Comparison of ENCODE assay signal across 38 cellular contexts in genomic region chr4:174378951-174379350, GRCh38.
"Had no signal": no experiment of that assay in that cellular context is flagged by ENCODE, and none has a peak within 500 bp of the region (broad histone marks: within the 10 kb centered on the region; RNA-seq: fewer than 3 reads in every experiment).

No MANE protein-coding gene starts in this region.

- H3K4me1 ChIP-seq: adrenal gland, ascending aorta, body of pancreas, breast epithelium had no signal

- H3K27me3 ChIP-seq: adrenal gland, ascending aorta, body of pancreas, brain microvascular endothelial cell, breast epithelium, cardiac muscle cell had no signal

- H3K27ac ChIP-seq: adrenal gland, ascending aorta, body of pancreas, brain microvascular endothelial cell, breast epithelium, cardiac muscle cell had no signal

- H3K9me3 ChIP-seq: adrenal gland, ascending aorta, body of pancreas, breast epithelium had no signal

- H3K27me3 Mint-ChIP-seq: activated naive CD4-positive, alpha-beta T cell treated with anti-CD3 and anti-CD28 coated beads, Interleukin-2, amount 10 ng/mL, durations not matched to agents 7 days and 5 days had no signal

- H3K27ac Mint-ChIP-seq: activated naive CD4-positive, alpha-beta T cell treated with anti-CD3 and anti-CD28 coated beads for 36 hours; activated naive CD4-positive, alpha-beta T cell treated with anti-CD3 and anti-CD28 coated beads, Interleukin-2, amount 10 ng/mL, durations not matched to agents 7 days and 5 days; activated naive CD4-positive, alpha-beta T cell treated with anti-CD3 and anti-CD28 coated beads, Interleukin-2, amount 50 U/mL, for 24 hours; activated naive CD4-positive, alpha-beta T cell treated with anti-CD3 and anti-CD28 coated beads, Interleukin-2, amount 50 U/mL, for 72 hours; activated naive CD8-positive, alpha-beta T cell; activated naive CD8-positive, alpha-beta T cell treated with anti-CD3 and anti-CD28 coated beads for 36 hours; activated naive CD8-positive, alpha-beta T cell treated with anti-CD3 and anti-CD28 coated beads, Interleukin-2, amount 10 ng/mL, durations not matched to agents 7 days and 5 days; activated naive CD8-positive, alpha-beta T cell treated with anti-CD3 and anti-CD28 coated beads, Interleukin-2, amount 50 U/mL, for 24 hours; activated T-cell treated with anti-CD3 and anti-CD28 coated beads, Interleukin-2, amount 50 U/mL, for 24 hours; activated T-cell treated with anti-CD3 and anti-CD28 coated beads, Interleukin-2, amount 50 U/mL, for 72 hours; activated T-helper 1 cell treated with anti-CD3 and anti-CD28 coated beads, Interleukin-12 subunit alpha, Interleukin-12 subunit beta, Interleukin-2, Interleukin-4 antibody, amounts not matched to agents 30 ng/mL and 10 ng/mL and 1 ng/mL, durations not matched to agents 14 hours and 24 hours and 36 hours; activated T-helper 17 cell treated with anti-CD3 and anti-CD28 coated beads, Interleukin-2, amount 50 U/mL, for 72 hours; activated T-helper 2 cell treated with anti-CD3 and anti-CD28 coated beads, Interferon-gamma antibody, Interleukin-2, Interleukin-4, amounts not matched to agents 10 μg/mL and 5 μg/mL and 100 μg/mL, durations not matched to agents 14 hours and 24 hours and 36 hours; brain had no signal

- DNase-seq: activated effector memory CD4-positive, alpha-beta T cell treated with anti-CD3 and anti-CD28 coated beads, Interleukin-2, amount 50 U/mL, for 16 hours; activated effector memory CD4-positive, alpha-beta T cell treated with Interleukin-2 at 50 U/mL for 16 hours; activated gamma-delta T cell; activated gamma-delta T cell treated with Interleukin-2 at 50 U/mL for 16 hours; activated naive CD4-positive, alpha-beta T cell; activated naive CD4-positive, alpha-beta T cell treated with anti-CD3 and anti-CD28 coated beads for 36 hours; activated naive CD4-positive, alpha-beta T cell treated with anti-CD3 and anti-CD28 coated beads, Interleukin-2, amount 10 ng/mL, durations not matched to agents 7 days and 5 days; activated naive CD4-positive, alpha-beta T cell treated with anti-CD3 and anti-CD28 coated beads, Interleukin-2, amount 50 U/mL, for 16 hours; activated naive CD4-positive, alpha-beta T cell treated with Interleukin-2 at 50 U/mL for 16 hours; activated naive CD8-positive, alpha-beta T cell treated with anti-CD3 and anti-CD28 coated beads for 36 hours; activated naive CD8-positive, alpha-beta T cell treated with anti-CD3 and anti-CD28 coated beads, Interleukin-2, amount 10 ng/mL, durations not matched to agents 7 days and 5 days; activated naive CD8-positive, alpha-beta T cell treated with anti-CD3 and anti-CD28 coated beads, Interleukin-2, amount 50 U/mL, for 24 hours; activated T-cell treated with anti-CD3 and anti-CD28 coated beads, Interleukin-2, amount 50 U/mL, for 24 hours; activated T-cell treated with anti-CD3 and anti-CD28 coated beads, Interleukin-2, amount 50 U/mL, for 4 hours; activated T-cell treated with anti-CD3 and anti-CD28 coated beads, Interleukin-2, amount 50 U/mL, for 48 hours; activated T-cell treated with anti-CD3 and anti-CD28 coated beads, Interleukin-2, amount 50 U/mL, for 72 hours; adrenal gland; amniotic stem cell; amygdala; anterior cingulate cortex; aorta; body of pancreas; brain microvascular endothelial cell; caudate nucleus; central memory CD4-positive, alpha-beta T cell; cerebellar nuclear complex had no signal

- H3K36me3 Mint-ChIP-seq: activated naive CD4-positive, alpha-beta T cell treated with anti-CD3 and anti-CD28 coated beads, Interleukin-2, amount 10 ng/mL, durations not matched to agents 7 days and 5 days; activated naive CD4-positive, alpha-beta T cell treated with anti-CD3 and anti-CD28 coated beads, Interleukin-2, amount 50 U/mL, for 24 hours; activated naive CD4-positive, alpha-beta T cell treated with anti-CD3 and anti-CD28 coated beads, Interleukin-2, amount 50 U/mL, for 72 hours; activated naive CD8-positive, alpha-beta T cell; activated naive CD8-positive, alpha-beta T cell treated with anti-CD3 and anti-CD28 coated beads for 36 hours; activated naive CD8-positive, alpha-beta T cell treated with anti-CD3 and anti-CD28 coated beads, Interleukin-2, amount 10 ng/mL, durations not matched to agents 7 days and 5 days; brain had no signal

- H3K4me1 Mint-ChIP-seq: activated naive CD4-positive, alpha-beta T cell treated with anti-CD3 and anti-CD28 coated beads, Interleukin-2, amount 10 ng/mL, durations not matched to agents 7 days and 5 days; activated naive CD4-positive, alpha-beta T cell treated with anti-CD3 and anti-CD28 coated beads, Interleukin-2, amount 50 U/mL, for 24 hours; activated naive CD8-positive, alpha-beta T cell treated with anti-CD3 and anti-CD28 coated beads for 36 hours; activated naive CD8-positive, alpha-beta T cell treated with anti-CD3 and anti-CD28 coated beads, Interleukin-2, amount 10 ng/mL, durations not matched to agents 7 days and 5 days; activated T-helper 17 cell treated with anti-CD3 and anti-CD28 coated beads, Interleukin-2, amount 50 U/mL, for 72 hours; brain; central memory CD8-positive, alpha-beta T cell had no signal

- H3K4me3 Mint-ChIP-seq: activated naive CD4-positive, alpha-beta T cell treated with anti-CD3 and anti-CD28 coated beads for 36 hours; activated naive CD4-positive, alpha-beta T cell treated with anti-CD3 and anti-CD28 coated beads, Interleukin-2, amount 10 ng/mL, durations not matched to agents 7 days and 5 days; activated naive CD4-positive, alpha-beta T cell treated with anti-CD3 and anti-CD28 coated beads, Interleukin-2, amount 50 U/mL, for 24 hours; activated naive CD8-positive, alpha-beta T cell; activated naive CD8-positive, alpha-beta T cell treated with anti-CD3 and anti-CD28 coated beads for 36 hours; activated naive CD8-positive, alpha-beta T cell treated with anti-CD3 and anti-CD28 coated beads, Interleukin-2, amount 10 ng/mL, durations not matched to agents 7 days and 5 days; activated naive CD8-positive, alpha-beta T cell treated with anti-CD3 and anti-CD28 coated beads, Interleukin-2, amount 50 U/mL, for 24 hours; activated T-cell treated with anti-CD3 and anti-CD28 coated beads, Interleukin-2, amount 50 U/mL, for 24 hours; activated T-cell treated with anti-CD3 and anti-CD28 coated beads, Interleukin-2, amount 50 U/mL, for 4 hours; activated T-cell treated with anti-CD3 and anti-CD28 coated beads, Interleukin-2, amount 50 U/mL, for 72 hours; activated T-helper 1 cell treated with anti-CD3 and anti-CD28 coated beads, Interleukin-12 subunit alpha, Interleukin-12 subunit beta, Interleukin-2, Interleukin-4 antibody, amounts not matched to agents 30 ng/mL and 10 ng/mL and 1 ng/mL, durations not matched to agents 14 hours and 24 hours and 36 hours; activated T-helper 17 cell treated with anti-CD3 and anti-CD28 coated beads, Interleukin-2, amount 50 U/mL, for 72 hours; brain; central memory CD8-positive, alpha-beta T cell had no signal

- H3K9me3 Mint-ChIP-seq: activated naive CD4-positive, alpha-beta T cell treated with anti-CD3 and anti-CD28 coated beads for 36 hours; activated naive CD4-positive, alpha-beta T cell treated with anti-CD3 and anti-CD28 coated beads, Interleukin-2, amount 10 ng/mL, durations not matched to agents 7 days and 5 days; activated naive CD4-positive, alpha-beta T cell treated with anti-CD3 and anti-CD28 coated beads, Interleukin-2, amount 50 U/mL, for 24 hours; activated naive CD4-positive, alpha-beta T cell treated with anti-CD3 and anti-CD28 coated beads, Interleukin-2, amount 50 U/mL, for 72 hours; activated naive CD8-positive, alpha-beta T cell treated with anti-CD3 and anti-CD28 coated beads for 36 hours; activated naive CD8-positive, alpha-beta T cell treated with anti-CD3 and anti-CD28 coated beads, Interleukin-2, amount 10 ng/mL, durations not matched to agents 7 days and 5 days; activated naive CD8-positive, alpha-beta T cell treated with anti-CD3 and anti-CD28 coated beads, Interleukin-2, amount 50 U/mL, for 24 hours; activated T-cell treated with anti-CD3 and anti-CD28 coated beads, Interleukin-2, amount 50 U/mL, for 24 hours; activated T-cell treated with anti-CD3 and anti-CD28 coated beads, Interleukin-2, amount 50 U/mL, for 4 hours; activated T-cell treated with anti-CD3 and anti-CD28 coated beads, Interleukin-2, amount 50 U/mL, for 72 hours; activated T-helper 1 cell treated with anti-CD3 and anti-CD28 coated beads, Interleukin-12 subunit alpha, Interleukin-12 subunit beta, Interleukin-2, Interleukin-4 antibody, amounts not matched to agents 30 ng/mL and 10 ng/mL and 1 ng/mL, durations not matched to agents 14 hours and 24 hours and 36 hours; activated T-helper 17 cell treated with anti-CD3 and anti-CD28 coated beads, Interleukin-2, amount 50 U/mL, for 72 hours; activated T-helper 2 cell treated with anti-CD3 and anti-CD28 coated beads, Interferon-gamma antibody, Interleukin-2, Interleukin-4, amounts not matched to agents 10 μg/mL and 5 μg/mL and 100 μg/mL, durations not matched to agents 14 hours and 24 hours and 36 hours; brain; central memory CD8-positive, alpha-beta T cell had no signal

- H3K36me3 ChIP-seq: adrenal gland, ascending aorta, brain microvascular endothelial cell, breast epithelium, cardiac muscle cell had no signal

- ATAC-seq: activated naive CD4-positive, alpha-beta T cell treated with anti-CD3 and anti-CD28 coated beads, Interleukin-2, amount 50 U/mL, for 72 hours; activated naive CD8-positive, alpha-beta T cell treated with anti-CD3 and anti-CD28 coated beads, Interleukin-2, amount 50 U/mL, for 24 hours; activated T-cell treated with anti-CD3 and anti-CD28 coated beads, Interleukin-2, amount 50 U/mL, for 4 hours; activated T-cell treated with anti-CD3 and anti-CD28 coated beads, Interleukin-2, amount 50 U/mL, for 72 hours; activated T-helper 17 cell treated with anti-CD3 and anti-CD28 coated beads, Interleukin-2, amount 50 U/mL, for 72 hours; body of pancreas had no signal

- FAIRE-seq: bronchial epithelial cell had no signal

- H3K4me3 ChIP-seq: adrenal gland, ascending aorta, body of pancreas, breast epithelium, cardiac muscle cell had no signal
